2 cellular contexts compared by ENCODE assay signal in the genomic region with DNA sequence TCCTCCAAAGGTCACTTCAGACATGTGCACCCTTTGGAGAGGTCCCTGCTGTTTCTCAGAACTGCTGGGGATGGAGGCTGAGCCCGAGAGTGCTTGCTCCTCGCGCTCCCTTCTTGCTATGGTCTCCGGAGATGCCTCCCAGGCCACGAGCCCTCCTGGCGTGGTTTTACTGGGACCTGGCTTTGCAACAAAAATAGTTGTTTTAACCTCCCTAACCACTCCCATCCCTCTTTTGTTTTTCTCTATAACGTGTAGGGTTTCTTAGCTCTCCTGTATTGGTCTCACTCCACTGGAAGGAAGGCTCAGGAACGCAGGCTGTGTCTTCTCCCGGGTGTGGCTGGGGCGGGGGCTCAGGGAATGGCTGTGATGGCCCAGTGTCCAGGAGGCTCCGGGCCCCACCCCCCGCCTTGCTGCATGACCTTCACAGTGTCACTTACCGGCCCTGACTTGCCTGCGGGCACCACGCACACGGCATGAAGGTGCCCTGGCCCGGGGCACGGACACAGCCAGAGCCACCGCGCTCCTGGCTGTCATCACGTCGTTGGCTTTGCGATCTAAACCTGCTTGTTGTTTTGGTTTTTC.
TF ChIP-seq lines count a peak whose summit lies in the region.

No MANE protein-coding gene starts in this region.

TF ChIP-seq in HEK293, 187 proteins besides CTCF, POLR2A, EP300 and RAD21:
- TF ChIP-seq ZFP41 (tag by site-specific recombination; IDR thresholded peaks at IDR 0.05; ENCODE audit: borderline replicate concordance), result no peak
- TF ChIP-seq ZXDB (tag by site-specific recombination; IDR thresholded peaks at IDR 0.05), result no peak
- TF ChIP-seq, protein P1, sequence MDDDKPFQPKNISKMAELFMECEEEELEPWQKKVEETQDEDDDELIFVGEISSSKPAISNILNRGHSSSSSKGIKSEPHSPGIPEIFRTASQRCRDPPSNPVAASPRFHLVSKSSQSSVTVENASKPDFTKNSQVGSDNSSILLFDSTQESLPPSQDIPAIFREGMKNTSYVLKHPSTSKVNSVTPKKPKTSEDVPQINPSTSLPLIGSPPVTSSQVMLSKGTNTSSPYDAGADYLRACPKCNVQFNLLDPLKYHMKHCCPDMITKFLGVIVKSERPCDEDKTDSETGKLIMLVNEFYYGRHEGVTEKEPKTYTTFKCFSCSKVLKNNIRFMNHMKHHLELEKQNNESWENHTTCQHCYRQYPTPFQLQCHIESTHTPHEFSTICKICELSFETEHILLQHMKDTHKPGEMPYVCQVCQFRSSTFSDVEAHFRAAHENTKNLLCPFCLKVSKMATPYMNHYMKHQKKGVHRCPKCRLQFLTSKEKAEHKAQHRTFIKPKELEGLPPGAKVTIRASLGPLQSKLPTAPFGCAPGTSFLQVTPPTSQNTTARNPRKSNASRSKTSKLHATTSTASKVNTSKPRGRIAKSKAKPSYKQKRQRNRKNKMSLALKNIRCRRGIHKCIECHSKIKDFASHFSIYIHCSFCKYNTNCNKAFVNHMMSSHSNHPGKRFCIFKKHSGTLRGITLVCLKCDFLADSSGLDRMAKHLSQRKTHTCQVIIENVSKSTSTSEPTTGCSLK (tag by site-specific recombination; IDR thresholded peaks at IDR 0.05), result no peak
- TF ChIP-seq MZF1 (tag by site-specific recombination; IDR thresholded peaks at IDR 0.05; ENCODE audit: borderline replicate concordance), result no peak
- TF ChIP-seq KLF1 (tag by site-specific recombination; IDR thresholded peaks at IDR 0.05), result peak; percentile 27; the same call in 1 of the 2 replicates

TF ChIP-seq in H1, 55 proteins besides CTCF, POLR2A, EP300 and RAD21:
- no peak for TF ChIP-seq RNF2 (IDR thresholded peaks at IDR 0.05; ENCODE audit: borderline replicate concordance, low read depth, low read length, missing control alignments, poor library complexity, severe bottlenecking)
- no peak for TF ChIP-seq GABPA (IDR thresholded peaks at IDR 0.05; ENCODE audit: borderline replicate concordance, insufficient read depth, low read length)
- TF ChIP-seq, protein P2, sequence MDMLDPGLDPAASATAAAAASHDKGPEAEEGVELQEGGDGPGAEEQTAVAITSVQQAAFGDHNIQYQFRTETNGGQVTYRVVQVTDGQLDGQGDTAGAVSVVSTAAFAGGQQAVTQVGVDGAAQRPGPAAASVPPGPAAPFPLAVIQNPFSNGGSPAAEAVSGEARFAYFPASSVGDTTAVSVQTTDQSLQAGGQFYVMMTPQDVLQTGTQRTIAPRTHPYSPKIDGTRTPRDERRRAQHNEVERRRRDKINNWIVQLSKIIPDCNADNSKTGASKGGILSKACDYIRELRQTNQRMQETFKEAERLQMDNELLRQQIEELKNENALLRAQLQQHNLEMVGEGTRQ (IDR thresholded peaks at IDR 0.05; ENCODE audit: low read length), result no peak
- TF ChIP-seq CBX8 (IDR thresholded peaks at IDR 0.05; ENCODE audit: borderline replicate concordance, low read depth, low read length), result no peak
- no peak for TF ChIP-seq NANOG (IDR thresholded peaks at IDR 0.05; ENCODE audit: insufficient read depth, low read depth, low read length, poor library complexity, severe bottlenecking)
- no peak for TF ChIP-seq TAF1 (IDR thresholded peaks at IDR 0.05; ENCODE audit: low read depth, low read length)
- TF ChIP-seq KDM1A (IDR thresholded peaks at IDR 0.05; ENCODE audit: borderline replicate concordance, low read length), result no peak
- TF ChIP-seq ZNF274 (IDR thresholded peaks at IDR 0.05; ENCODE audit: borderline replicate concordance, extremely low read depth, low read length), result no peak
- no peak for TF ChIP-seq FOSL1 (IDR thresholded peaks at IDR 0.05; ENCODE audit: insufficient read depth, low read depth, low read length)
- no peak for TF ChIP-seq RBBP5 (IDR thresholded peaks at IDR 0.05; ENCODE audit: borderline replicate concordance, low read depth, low read length)
